32 cellular contexts compared by ENCODE assay signal in the genomic region with DNA sequence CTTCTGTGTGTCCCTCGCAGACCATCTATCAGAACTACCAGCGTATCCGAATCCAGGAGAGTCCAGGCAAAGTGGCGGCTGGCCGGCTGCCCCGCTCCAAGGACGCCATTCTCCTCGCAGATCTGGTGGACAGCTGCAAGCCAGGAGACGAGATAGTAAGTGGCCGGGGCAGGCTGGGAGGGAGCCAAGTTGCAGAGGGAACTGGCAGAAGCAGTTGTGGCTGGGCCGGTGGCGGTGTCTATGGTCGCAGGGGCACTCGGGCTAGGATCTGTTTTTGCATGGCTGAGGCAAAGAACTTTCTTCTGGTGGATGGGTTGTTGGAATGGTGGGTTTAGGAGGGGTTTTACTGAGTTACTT. TPM values are rescaled to one million over a fixed set of nuclear protein-coding genes. Genes with fewer than 3 reads are reported as not detected.
A peak's percentile ranks its signal among the peaks of the same experiment; 100 is the strongest.
DNase-seq lines count a peak whose midpoint lies in the region; ATAC-seq and TF ChIP-seq lines count a peak whose summit lies in the region.
"Had no signal": no experiment of that assay in that cellular context is flagged by ENCODE, and none has a peak within 500 bp of the region (broad histone marks: within the 10 kb centered on the region; RNA-seq: fewer than 3 reads in every experiment).

No MANE protein-coding gene starts in this region.

- H3K9me3 Mint-ChIP-seq in CD4-positive, CD25-positive, alpha-beta regulatory T cell, result no peaks in the 10 kb centered on the region
- H3K9me3 Mint-ChIP-seq in chondrocyte (ENCODE audit: low read depth), result no peaks in the 10 kb centered on the region
- H3K9me3 Mint-ChIP-seq: activated CD4-positive, alpha-beta memory T cell treated with anti-CD3 and anti-CD28 coated beads, Interleukin-2, amount 10 ng/mL, durations not matched to agents 7 days and 5 days; activated naive CD4-positive, alpha-beta T cell treated with anti-CD3 and anti-CD28 coated beads, Interleukin-2, amount 50 U/mL, for 24 hours; activated T-helper 17 cell treated with anti-CD3 and anti-CD28 coated beads, Interleukin-2, amount 50 U/mL, for 72 hours; H9; naive thymus-derived CD4-positive, alpha-beta T cell had no signal

- H3K9me3 ChIP-seq in CD4-positive, CD25-positive, alpha-beta regulatory T cell (ENCODE audit: control insufficient read depth in 2 of 2, low read length in 2 of 2), result no peaks in the 10 kb centered on the region
- H3K9me3 ChIP-seq in right atrium auricular region (no peaks in the 10 kb centered on the region), gastrocnemius medialis (no peaks in the 10 kb centered on the region)
- H3K9me3 ChIP-seq: colonic mucosa, left lung, stomach, tibial artery had no signal

- peaks cover 45% of the 10 kb centered on the region for H3K36me3 Mint-ChIP-seq in CD4-positive, CD25-positive, alpha-beta regulatory T cell
- peaks cover 31% of the 10 kb centered on the region for H3K36me3 Mint-ChIP-seq in chondrocyte (ENCODE audit: low read depth)

- TF ChIP-seq CTCF in chondrocyte (IDR thresholded peaks at IDR 0.05) (no peak), right atrium auricular region (IDR thresholded peaks at IDR 0.05) (no peak), gastrocnemius medialis (IDR thresholded peaks at IDR 0.05 in 4 of 5, conservative IDR thresholded peaks at IDR 0.05 in 1 of 5) (no peak)

- no peaks in the 10 kb centered on the region for H3K4me1 ChIP-seq in CD4-positive, CD25-positive, alpha-beta regulatory T cell (ENCODE audit: control insufficient read depth, insufficient read depth, low read length, poor library complexity, severe bottlenecking)
- peaks cover 0 to 10% of the 10 kb centered on the region in 2 donors for H3K4me1 ChIP-seq in right atrium auricular region
- peaks cover 15 to 16% of the 10 kb centered on the region in 2 donors for H3K4me1 ChIP-seq in gastrocnemius medialis
- H3K4me1 ChIP-seq: colonic mucosa had no signal

- in situ Hi-C loops in gastrocnemius medialis (cut with MboI; ENCODE audit: low sequenced_read_pairs in 4 of 4), result no loop called here

- no peaks in the 10 kb centered on the region for H3K27me3 Mint-ChIP-seq in CD4-positive, CD25-positive, alpha-beta regulatory T cell
- no peaks in the 10 kb centered on the region for H3K27me3 Mint-ChIP-seq in chondrocyte (ENCODE audit: low read depth)
- H3K27me3 Mint-ChIP-seq: activated CD4-positive, alpha-beta memory T cell treated with anti-CD3 and anti-CD28 coated beads, Interleukin-2, amount 10 ng/mL, durations not matched to agents 7 days and 5 days; activated naive CD4-positive, alpha-beta T cell treated with anti-CD3 and anti-CD28 coated beads, Interleukin-2, amount 50 U/mL, for 24 hours; activated T-helper 17 cell treated with anti-CD3 and anti-CD28 coated beads, Interleukin-2, amount 50 U/mL, for 72 hours; naive thymus-derived CD4-positive, alpha-beta T cell had no signal

- H3K36me3 ChIP-seq in CD4-positive, CD25-positive, alpha-beta regulatory T cell (ENCODE audit: control insufficient read depth, insufficient read depth, low read length), result peaks cover 16% of the 10 kb centered on the region
- H3K36me3 ChIP-seq in right atrium auricular region (peaks cover 18% of the 10 kb centered on the region), gastrocnemius medialis (no peaks in the 10 kb centered on the region)
- H3K36me3 ChIP-seq: colonic mucosa had no signal

- H3K4me3 Mint-ChIP-seq in CD4-positive, CD25-positive, alpha-beta regulatory T cell, result no peak overlapping the region
- H3K4me3 Mint-ChIP-seq in chondrocyte (ENCODE audit: unreplicated experiment), result no peak overlapping the region
- H3K4me3 Mint-ChIP-seq: activated CD4-positive, alpha-beta memory T cell treated with anti-CD3 and anti-CD28 coated beads, Interleukin-2, amount 10 ng/mL, durations not matched to agents 7 days and 5 days; activated naive CD4-positive, alpha-beta T cell treated with anti-CD3 and anti-CD28 coated beads, Interleukin-2, amount 50 U/mL, for 24 hours; activated T-helper 17 cell treated with anti-CD3 and anti-CD28 coated beads, Interleukin-2, amount 50 U/mL, for 72 hours; H9; naive thymus-derived CD4-positive, alpha-beta T cell had no signal

- no peaks in the 10 kb centered on the region for H3K27me3 ChIP-seq in CD4-positive, CD25-positive, alpha-beta regulatory T cell (ENCODE audit: control insufficient read depth, insufficient read depth, low read length)
- H3K27me3 ChIP-seq in right atrium auricular region, result no peaks in the 10 kb centered on the region
- H3K27me3 ChIP-seq in gastrocnemius medialis, result no peaks in the 10 kb centered on the region
- H3K27me3 ChIP-seq: colonic mucosa, left lung, stomach, tibial artery had no signal

- no peak for TF ChIP-seq POLR2A in gastrocnemius medialis (IDR thresholded peaks at IDR 0.05)

- DNase-seq in CD4-positive, CD25-positive, alpha-beta regulatory T cell, result no peak
- DNase-seq in chondrocyte (ENCODE audit: low spot score) (peak; percentile 80), right atrium auricular region (ENCODE audit: low spot score) (no peak), gastrocnemius medialis (peak; percentile 59 to 85), NOMO-1 treated with DMSO at 0.1 percent for 48 hours (lab: John Stamatoyannopoulos, UW; ENCODE audit: unreplicated experiment) (no peak), cerebellum (ENCODE audit: low spot score) (no peak)
- DNase-seq in activated naive CD4-positive, alpha-beta T cell treated with anti-CD3 and anti-CD28 coated beads, Interleukin-2, amount 50 U/mL, for 16 hours, result no peak
- DNase-seq: activated CD4-positive, alpha-beta memory T cell treated with anti-CD3 and anti-CD28 coated beads, Interleukin-2, amount 10 ng/mL, durations not matched to agents 7 days and 5 days; activated CD4-positive, alpha-beta T cell treated with anti-CD3 and anti-CD28 coated beads for 1 hour; AML-193; colonic mucosa; DMS153; effector CD8-positive, alpha-beta T cell; H9; left lung; MM.1S; naive thymus-derived CD4-positive, alpha-beta T cell; NCI-H1930; NCI-H2227 treated with DMSO at 0.1 percent for 48 hours; NCI-H526; PC-3; small intestine; stimulated activated CD4-positive, alpha-beta T cell treated with anti-CD3 and anti-CD28 coated beads, Interleukin-1b, Interleukin-23, amount 100 ng/mL, for 48 hours; stomach; tibial artery had no signal

- no peak overlapping the region for H3K4me3 ChIP-seq in CD4-positive, CD25-positive, alpha-beta regulatory T cell (ENCODE audit: low read depth, low read length)
- H3K4me3 ChIP-seq in right atrium auricular region (no peak overlapping the region), gastrocnemius medialis (no peak overlapping the region)
- H3K4me3 ChIP-seq: colonic mucosa, GM12878, left lung, stomach, tibial artery had no signal

- H3K27ac ChIP-seq in CD4-positive, CD25-positive, alpha-beta regulatory T cell (ENCODE audit: insufficient read depth, low read length, poor library complexity, severe bottlenecking), result no peak overlapping the region
- H3K27ac ChIP-seq in right atrium auricular region, result peak overlapping the region; percentile 45 to 50
- H3K27ac ChIP-seq in gastrocnemius medialis, result peak overlapping the region; percentile 63 to 76 (median 66)
- H3K27ac ChIP-seq: colonic mucosa, epithelial cell of prostate, KMS-11, left lung, stomach, tibial artery had no signal

- ATAC-seq in CD4-positive, CD25-positive, alpha-beta regulatory T cell (ENCODE audit: low read depth in 2 of 2), result no peak
- ATAC-seq in gastrocnemius medialis (peak; percentile 43 to 71), GM18861 (IDR thresholded peaks at IDR 0.05; ENCODE audit: unreplicated experiment) (no peak)
- ATAC-seq: activated T-helper 17 cell treated with anti-CD3 and anti-CD28 coated beads, Interleukin-2, amount 50 U/mL, for 72 hours; GM12878; left lung; naive thymus-derived CD4-positive, alpha-beta T cell; PC-3; SK-N-SH treated with all-trans-retinoic acid at 6 μM for 48 hours had no signal

- H3K27ac Mint-ChIP-seq in CD4-positive, CD25-positive, alpha-beta regulatory T cell, result peak overlapping the region; percentile 42 to 59 (median 50)
- no peak overlapping the region for H3K27ac Mint-ChIP-seq in chondrocyte (ENCODE audit: unreplicated experiment)
- H3K27ac Mint-ChIP-seq: activated CD4-positive, alpha-beta memory T cell treated with anti-CD3 and anti-CD28 coated beads, Interleukin-2, amount 10 ng/mL, durations not matched to agents 7 days and 5 days; activated naive CD4-positive, alpha-beta T cell treated with anti-CD3 and anti-CD28 coated beads, Interleukin-2, amount 50 U/mL, for 24 hours; activated T-helper 17 cell treated with anti-CD3 and anti-CD28 coated beads, Interleukin-2, amount 50 U/mL, for 72 hours; naive thymus-derived CD4-positive, alpha-beta T cell had no signal

- peaks cover 0 to 3% (median 1%) of the 10 kb centered on the region in 4 donors for H3K4me1 Mint-ChIP-seq in CD4-positive, CD25-positive, alpha-beta regulatory T cell
- peaks cover 15% of the 10 kb centered on the region for H3K4me1 Mint-ChIP-seq in chondrocyte (ENCODE audit: low read depth)
- H3K4me1 Mint-ChIP-seq: activated naive CD4-positive, alpha-beta T cell treated with anti-CD3 and anti-CD28 coated beads, Interleukin-2, amount 50 U/mL, for 24 hours; H9 had no signal

- intact Hi-C loops in gastrocnemius medialis (cut with DNase I; ENCODE audit: low total_unique reads), result no loop called here

RNA-seq across cellular contexts. Expression of gene MCM2, which starts 10.1 kb away (rescaled TPM):
- total RNA-seq in CD4-positive, CD25-positive, alpha-beta regulatory T cell, result 15.7 TPM
- 10 to 100 TPM; 14.4 to 17.2 (median 16.2) TPM for polyA plus RNA-seq in CD4-positive, CD25-positive, alpha-beta regulatory T cell
- 14.6 to 29.0 TPM (median 15.1 TPM) in 3 replicates for total RNA-seq in chondrocyte
- 1 to 10 TPM; 3.8 to 5.4 TPM for total RNA-seq in right atrium auricular region
- total RNA-seq in gastrocnemius medialis, result 10 to 100 TPM in 1 of 4 donors, 1 to 10 TPM in 3; 3.5 to 12.5 (median 6.6) TPM
- total RNA-seq in cerebellum, result 36.2 TPM

RNA-seq across cellular contexts. Expression of gene TPRA1, which starts 17.8 kb away (rescaled TPM):
- 15.9 TPM for total RNA-seq in CD4-positive, CD25-positive, alpha-beta regulatory T cell
- 10 to 100 TPM; 14.0 to 27.4 (median 24.5) TPM for polyA plus RNA-seq in CD4-positive, CD25-positive, alpha-beta regulatory T cell
- total RNA-seq in chondrocyte, result 32.5 to 40.3 TPM (median 37.2 TPM) in 3 replicates
- 10 to 100 TPM; 24.0 to 27.3 TPM for total RNA-seq in right atrium auricular region
- 10 to 100 TPM; 29.2 to 42.1 (median 31.1) TPM for total RNA-seq in gastrocnemius medialis
- total RNA-seq in cerebellum, result 12.5 TPM

RNA-seq across cellular contexts. Expression of gene PODXL2, which starts 20.6 kb away (rescaled TPM):
- total RNA-seq in CD4-positive, CD25-positive, alpha-beta regulatory T cell, result 1.7 TPM
- polyA plus RNA-seq in CD4-positive, CD25-positive, alpha-beta regulatory T cell, result 1 to 10 TPM in 3 of 4 donors, under 1 TPM in 1; 0.87 to 3.1 (median 2.1) TPM
- total RNA-seq in chondrocyte, result 4.3 to 10.8 TPM (median 10.7 TPM) in 3 replicates
- 1 to 10 TPM; 1.9 to 2.9 TPM for total RNA-seq in right atrium auricular region
- total RNA-seq in gastrocnemius medialis, result 1 to 10 TPM; 1.5 to 3.2 (median 2.0) TPM
- 95.3 TPM for total RNA-seq in cerebellum

Comparison
In these comparisons a context has a peak if more than half of its experiments do, and no peak if none do; other contexts are left out.
1. ATAC-seq: peak in gastrocnemius medialis (2 of 2); none in CD4-positive, CD25-positive, alpha-beta regulatory T cell (0 of 2) and GM18861 (single experiment).
2. DNase-seq: peak in chondrocyte (single experiment) and gastrocnemius medialis (2 of 2); none in CD4-positive, CD25-positive, alpha-beta regulatory T cell (0 of 3), right atrium auricular region (single experiment), activated naive CD4-positive, alpha-beta T cell treated with anti-CD3 and anti-CD28 coated beads, Interleukin-2, amount 50 U/mL, for 16 hours (single experiment), NOMO-1 treated with DMSO at 0.1 percent for 48 hours (single experiment) and cerebellum (single experiment).